Comparison of ENCODE assay signal across 8 cellular contexts in genomic region chr9:137114613-137115393, GRCh38.
DNase-seq lines count a peak whose midpoint lies in the region; ATAC-seq lines count a peak whose summit lies in the region.

Gene DPP7 (minus strand): TSS chr9:137114733. CDS start chr9:137114713, 20 bp downstream.

- no peak within 1 kb of the TSS for H3K27ac ChIP-seq in caudate nucleus (ENCODE audit: low read depth, low read length)

- ATAC-seq in GM21737 (IDR thresholded peaks at IDR 0.05; ENCODE audit: unreplicated experiment) = peak; percentile 65
- no peak for ATAC-seq in HG03521 (IDR thresholded peaks at IDR 0.05; ENCODE audit: unreplicated experiment)

- DNase-seq in ELR (ENCODE audit: low read depth) = peak; percentile 66
- peak; percentile 47 for DNase-seq in MV-4-11 (lab: John Stamatoyannopoulos, UW)
- DNase-seq in activated CD4-positive, CD25-positive, alpha-beta regulatory T cell (lab: John Stamatoyannopoulos, UW) = peak; percentile 52 to 73 (median 67)
- DNase-seq in caudate nucleus (lab: John Stamatoyannopoulos, UW) = peak in 55 of 61 donors; percentile 14 to 83 (median 59)
- peak; percentile 53 for DNase-seq in kidney tubule cell (ENCODE audit: low spot score)
- peak; percentile 55 to 80 (median 62) for DNase-seq in stimulated activated CD4-positive, alpha-beta T cell treated with anti-CD3 and anti-CD28 coated beads, Interleukin-1b, Interleukin-23, amount 100 ng/mL, for 24 hours (ENCODE audit: low read depth in 4 of 4, low spot score in 1 of 4)
